ENCODE assay signal across 18 cellular contexts in the genomic region with DNA sequence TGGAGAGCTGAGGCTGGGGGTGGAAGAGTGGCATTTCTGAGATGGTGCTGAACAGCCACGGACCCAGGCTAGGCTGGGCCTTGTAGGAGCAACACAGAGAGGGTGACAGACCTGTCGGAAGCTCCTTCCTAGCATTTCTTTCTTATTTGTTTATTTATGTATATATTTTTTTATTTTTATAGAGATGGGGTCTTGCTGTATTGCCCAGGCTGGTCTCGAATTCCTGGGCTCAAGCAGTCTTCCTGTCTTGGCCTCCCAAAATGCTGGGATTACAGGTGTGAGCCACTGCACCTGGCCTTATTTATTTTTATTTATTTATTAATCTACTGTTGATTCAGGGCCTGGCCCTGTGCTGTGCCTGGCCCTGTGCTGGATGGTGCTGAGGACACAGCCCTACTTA. TPM values are rescaled to one million over a fixed set of nuclear protein-coding genes. Genes with fewer than 3 reads are reported as not detected.
DNase-seq lines count a peak whose midpoint lies in the region; ATAC-seq and TF ChIP-seq lines count a peak whose summit lies in the region.
"Had no signal": no experiment of that assay in that cellular context is flagged by ENCODE, and none has a peak within 500 bp of the region (broad histone marks: within the 10 kb centered on the region; RNA-seq: fewer than 3 reads in every experiment).

No MANE protein-coding gene starts in this region.

- H3K27me3 Mint-ChIP-seq in activated naive CD8-positive, alpha-beta T cell treated with anti-CD3 and anti-CD28 coated beads, Interleukin-2, amount 10 ng/mL, durations not matched to agents 7 days and 5 days: no peaks in the 10 kb centered on the region
- no peaks in the 10 kb centered on the region for H3K27me3 Mint-ChIP-seq in activated naive CD8-positive, alpha-beta T cell treated with anti-CD3 and anti-CD28 coated beads for 36 hours
- H3K27me3 Mint-ChIP-seq: memory B cell had no signal

- 85% methylated on average over 3 of the region's 3 CpGs for WGBS in esophagus muscularis mucosa

- H3K9me3 ChIP-seq in RWPE2 (ENCODE audit: severe bottlenecking): no peaks in the 10 kb centered on the region
- no peaks in the 10 kb centered on the region for H3K9me3 ChIP-seq in esophagus muscularis mucosa
- H3K9me3 ChIP-seq in stomach smooth muscle (ENCODE audit: control insufficient read depth in 2 of 2, low read length in 2 of 2): no peaks in the 10 kb centered on the region
- H3K9me3 ChIP-seq: MG63 had no signal

- H3K27me3 ChIP-seq in RWPE2 (ENCODE audit: insufficient read depth, poor library complexity, severe bottlenecking) (no peaks in the 10 kb centered on the region), esophagus muscularis mucosa (no peaks in the 10 kb centered on the region), stomach smooth muscle (ENCODE audit: control insufficient read depth in 1 of 2, insufficient read depth in 2 of 2, low read length in 2 of 2) (no peaks in the 10 kb centered on the region)
- H3K27me3 ChIP-seq: MG63 had no signal

- H3K27ac Mint-ChIP-seq in activated naive CD8-positive, alpha-beta T cell treated with anti-CD3 and anti-CD28 coated beads, Interleukin-2, amount 10 ng/mL, durations not matched to agents 7 days and 5 days: peak overlapping the region; percentile 77
- no peak overlapping the region for H3K27ac Mint-ChIP-seq in activated naive CD8-positive, alpha-beta T cell treated with anti-CD3 and anti-CD28 coated beads for 36 hours
- H3K27ac Mint-ChIP-seq: memory B cell had no signal

- DNase-seq in activated naive CD8-positive, alpha-beta T cell treated with anti-CD3 and anti-CD28 coated beads, Interleukin-2, amount 10 ng/mL, durations not matched to agents 7 days and 5 days: no peak
- no peak for DNase-seq in activated naive CD8-positive, alpha-beta T cell treated with anti-CD3 and anti-CD28 coated beads for 36 hours
- no peak for DNase-seq in RWPE2 (ENCODE audit: low spot score)
- no peak for DNase-seq in esophagus muscularis mucosa (ENCODE audit: extremely low spot score)
- no peak for DNase-seq in NCI-H2227 (lab: John Stamatoyannopoulos, UW; ENCODE audit: unreplicated experiment)
- no peak for DNase-seq in CD1c-positive myeloid dendritic cell (ENCODE audit: extremely low spot score)
- DNase-seq: activated CD4-positive, CD25-positive, alpha-beta regulatory T cell; DMS53; effector CD8-positive, alpha-beta T cell; MG63; NCI-H2081; NCI-H526 treated with DMSO at 0.1 percent for 48 hours; PC-9; stimulated activated CD4-positive, alpha-beta T cell treated with anti-CD3 and anti-CD28 coated beads, Interleukin-4, amount 100 ng/mL, for 24 hours; SW 1271 had no signal

- ATAC-seq in activated naive CD8-positive, alpha-beta T cell treated with anti-CD3 and anti-CD28 coated beads, Interleukin-2, amount 10 ng/mL, durations not matched to agents 7 days and 5 days (ENCODE audit: low read depth): no peak
- ATAC-seq in RWPE2 (ENCODE audit: low read depth) (no peak), GM21717 (IDR thresholded peaks at IDR 0.05; ENCODE audit: unreplicated experiment) (no peak)

- H3K4me3 ChIP-seq in RWPE2 (ENCODE audit: severe bottlenecking): no peak overlapping the region
- H3K4me3 ChIP-seq in esophagus muscularis mucosa: no peak overlapping the region
- H3K4me3 ChIP-seq in stomach smooth muscle (ENCODE audit: low read length in 2 of 2): no peak overlapping the region
- H3K4me3 ChIP-seq: MG63, PC-9 had no signal

- TF ChIP-seq EP300 in esophagus muscularis mucosa (IDR thresholded peaks at IDR 0.05): no peak

- no peaks in the 10 kb centered on the region for H3K9me3 Mint-ChIP-seq in activated naive CD8-positive, alpha-beta T cell treated with anti-CD3 and anti-CD28 coated beads, Interleukin-2, amount 10 ng/mL, durations not matched to agents 7 days and 5 days
- no peaks in the 10 kb centered on the region for H3K9me3 Mint-ChIP-seq in activated naive CD8-positive, alpha-beta T cell treated with anti-CD3 and anti-CD28 coated beads for 36 hours
- H3K9me3 Mint-ChIP-seq: memory B cell had no signal

- H3K4me3 Mint-ChIP-seq in activated naive CD8-positive, alpha-beta T cell treated with anti-CD3 and anti-CD28 coated beads, Interleukin-2, amount 10 ng/mL, durations not matched to agents 7 days and 5 days: peak overlapping the region; percentile 31
- H3K4me3 Mint-ChIP-seq in activated naive CD8-positive, alpha-beta T cell treated with anti-CD3 and anti-CD28 coated beads for 36 hours: no peak overlapping the region
- H3K4me3 Mint-ChIP-seq: memory B cell had no signal

- H3K4me1 ChIP-seq in RWPE2 (ENCODE audit: insufficient read depth, poor library complexity, severe bottlenecking) (peaks cover 36% of the 10 kb centered on the region), esophagus muscularis mucosa (peaks cover 59 to 94% (median 86%) of the 10 kb centered on the region in 4 donors), stomach smooth muscle (ENCODE audit: control insufficient read depth, insufficient read depth, low read length) (peaks cover 72% of the 10 kb centered on the region)

- intact Hi-C loops in esophagus muscularis mucosa (cut with DNase I): no loop called here

- H3K27ac ChIP-seq in RWPE2 (ENCODE audit: poor library complexity, severe bottlenecking): peak overlapping the region; percentile 97
- peak overlapping the region; percentile 19 to 99 (median 62) for H3K27ac ChIP-seq in esophagus muscularis mucosa (replicated peaks in 1 of 4)
- peak overlapping the region; percentile 88 for H3K27ac ChIP-seq in stomach smooth muscle (ENCODE audit: low read length)
- H3K27ac ChIP-seq: PC-9 had no signal

- POLR2A ChIA-PET in activated naive CD8-positive, alpha-beta T cell treated with anti-CD3 and anti-CD28 coated beads, Interleukin-2, amount 10 ng/mL, durations not matched to agents 7 days and 5 days (lab: Charles Lee): no interaction called here

- no peak for TF ChIP-seq POLR2A in esophagus muscularis mucosa (IDR thresholded peaks at IDR 0.05; ENCODE audit: low read depth)

- H3K9ac ChIP-seq in stomach smooth muscle (ENCODE audit: low read length in 2 of 2): peak overlapping the region in 1 of 2 donors; percentile 42

- H3K36me3 ChIP-seq in RWPE2 (ENCODE audit: low read depth) (peaks cover 33% of the 10 kb centered on the region), esophagus muscularis mucosa (peaks cover 21 to 54% (median 38%) of the 10 kb centered on the region in 4 donors), stomach smooth muscle (ENCODE audit: control insufficient read depth in 2 of 2, insufficient read depth in 2 of 2, low read length in 2 of 2) (peaks cover 9 to 19% of the 10 kb centered on the region in 2 donors)

- H3K36me3 Mint-ChIP-seq in activated naive CD8-positive, alpha-beta T cell treated with anti-CD3 and anti-CD28 coated beads, Interleukin-2, amount 10 ng/mL, durations not matched to agents 7 days and 5 days: peaks cover 17% of the 10 kb centered on the region
- H3K36me3 Mint-ChIP-seq in activated naive CD8-positive, alpha-beta T cell treated with anti-CD3 and anti-CD28 coated beads for 36 hours: peaks cover 2% of the 10 kb centered on the region

- TF ChIP-seq CTCF in RWPE2 (IDR thresholded peaks at IDR 0.05; ENCODE audit: poor library complexity, severe bottlenecking) (no peak), esophagus muscularis mucosa (IDR thresholded peaks at IDR 0.05) (no peak)

- H3K4me1 Mint-ChIP-seq in activated naive CD8-positive, alpha-beta T cell treated with anti-CD3 and anti-CD28 coated beads, Interleukin-2, amount 10 ng/mL, durations not matched to agents 7 days and 5 days: peaks cover 47% of the 10 kb centered on the region
- H3K4me1 Mint-ChIP-seq in activated naive CD8-positive, alpha-beta T cell treated with anti-CD3 and anti-CD28 coated beads for 36 hours: peaks cover 46% of the 10 kb centered on the region

RNA-seq across cellular contexts. Expression of a gene that starts 6.5 kb away (rescaled TPM):
- 10 to 100 TPM; 84.4 to 92.2 TPM for total RNA-seq in activated naive CD8-positive, alpha-beta T cell treated with anti-CD3 and anti-CD28 coated beads, Interleukin-2, amount 10 ng/mL, durations not matched to agents 7 days and 5 days
- total RNA-seq in activated naive CD8-positive, alpha-beta T cell treated with anti-CD3 and anti-CD28 coated beads for 36 hours: 10 to 100 TPM; 43.8 to 50.4 TPM
- total RNA-seq in esophagus muscularis mucosa: 10 to 100 TPM; 37.8 to 74.2 (median 56.3) TPM

RNA-seq across cellular contexts. Expression of a gene that starts 20.6 kb away (rescaled TPM):
- 10 to 100 TPM; 51.1 to 57.5 TPM for total RNA-seq in activated naive CD8-positive, alpha-beta T cell treated with anti-CD3 and anti-CD28 coated beads, Interleukin-2, amount 10 ng/mL, durations not matched to agents 7 days and 5 days
- 10 to 100 TPM; 62.9 to 66.0 TPM for total RNA-seq in activated naive CD8-positive, alpha-beta T cell treated with anti-CD3 and anti-CD28 coated beads for 36 hours
- total RNA-seq in esophagus muscularis mucosa: 10 to 100 TPM; 16.6 to 38.8 (median 35.5) TPM

RNA-seq across cellular contexts. Expression of a gene that starts 26.4 kb away (rescaled TPM):
- total RNA-seq in activated naive CD8-positive, alpha-beta T cell treated with anti-CD3 and anti-CD28 coated beads, Interleukin-2, amount 10 ng/mL, durations not matched to agents 7 days and 5 days: under 1 TPM in 1 of 2 experiments, not detected in 1; 0.57 TPM
- under 1 TPM; 0.52 to 0.92 TPM for total RNA-seq in activated naive CD8-positive, alpha-beta T cell treated with anti-CD3 and anti-CD28 coated beads for 36 hours
- total RNA-seq in esophagus muscularis mucosa: under 1 TPM in 2 of 4 donors, not detected in 2; 0.17 to 0.50 TPM

RNA-seq across cellular contexts. Expression of a gene that starts 26.9 kb away (rescaled TPM):
- 10 to 100 TPM; 36.2 to 41.1 TPM for total RNA-seq in activated naive CD8-positive, alpha-beta T cell treated with anti-CD3 and anti-CD28 coated beads, Interleukin-2, amount 10 ng/mL, durations not matched to agents 7 days and 5 days
- total RNA-seq in activated naive CD8-positive, alpha-beta T cell treated with anti-CD3 and anti-CD28 coated beads for 36 hours: 10 to 100 TPM; 38.1 to 38.4 TPM
- 1 to 10 TPM in 3 of 4 donors, under 1 TPM in 1; 0.83 to 8.6 (median 7.2) TPM for total RNA-seq in esophagus muscularis mucosa

RNA-seq across cellular contexts. Expression of a gene that starts 33.1 kb away (rescaled TPM):
- 10 to 100 TPM; 41.0 to 42.2 TPM for total RNA-seq in activated naive CD8-positive, alpha-beta T cell treated with anti-CD3 and anti-CD28 coated beads, Interleukin-2, amount 10 ng/mL, durations not matched to agents 7 days and 5 days
- 10 to 100 TPM; 38.2 to 39.0 TPM for total RNA-seq in activated naive CD8-positive, alpha-beta T cell treated with anti-CD3 and anti-CD28 coated beads for 36 hours
- 10 to 100 TPM; 33.8 to 46.1 (median 41.8) TPM for total RNA-seq in esophagus muscularis mucosa
